In the genomic region with DNA sequence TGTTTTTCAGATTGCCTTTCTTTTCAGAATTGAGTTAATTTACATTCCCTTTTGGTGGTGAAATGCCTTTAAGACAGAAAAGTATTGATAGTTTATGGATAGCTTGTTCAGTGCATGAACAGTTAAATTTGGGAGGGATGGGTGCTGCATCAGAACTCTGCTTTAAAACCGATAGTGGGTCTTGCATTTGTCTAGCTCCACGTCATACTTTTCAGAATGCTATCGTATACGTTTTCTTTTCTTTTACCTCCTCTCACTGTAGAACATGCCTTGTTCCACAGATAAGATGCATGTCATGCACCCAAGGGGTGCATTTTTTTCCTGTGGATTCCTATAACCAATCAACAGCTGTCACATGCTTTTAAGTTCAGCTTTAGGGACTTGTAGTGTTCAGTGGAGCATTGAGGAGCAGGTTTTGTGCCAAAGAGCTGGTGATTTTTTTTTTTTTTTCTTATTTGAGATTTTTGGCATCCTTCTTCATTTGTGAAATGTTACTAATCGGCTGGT, we compare ENCODE assay signal across 10 cellular contexts. TPM values are rescaled to one million over a fixed set of nuclear protein-coding genes. Genes with fewer than 3 reads are reported as not detected.
DNase-seq lines count a peak whose midpoint lies in the region; ATAC-seq and TF ChIP-seq lines count a peak whose summit lies in the region.
"Had no signal": no experiment of that assay in that cellular context is flagged by ENCODE, and none has a peak within 500 bp of the region (broad histone marks: within the 10 kb centered on the region; RNA-seq: fewer than 3 reads in every experiment).

No MANE protein-coding gene starts in this region.

- H3K36me3 ChIP-seq in HUES6 (ENCODE audit: control insufficient read depth, insufficient read depth, low read length) (no peaks in the 10 kb centered on the region), SK-N-MC (ENCODE audit: insufficient read depth, low read length) (no peaks in the 10 kb centered on the region), skeletal muscle satellite cell (ENCODE audit: insufficient read depth, low read length) (no peaks in the 10 kb centered on the region)
- H3K36me3 ChIP-seq: gastrocnemius medialis, neutrophil had no signal

- H3K9ac ChIP-seq in HUES6 (ENCODE audit: low read length) (no peak overlapping the region), SK-N-MC (ENCODE audit: insufficient read length) (peak overlapping the region; percentile 7), skeletal muscle satellite cell (ENCODE audit: low read depth, low read length) (peak overlapping the region; percentile 85)

- H3K27ac ChIP-seq in HUES6 (ENCODE audit: low read depth, low read length), result no peak overlapping the region
- H3K27ac ChIP-seq in SK-N-MC, result no peak overlapping the region

- H3K4me2 ChIP-seq in skeletal muscle satellite cell (ENCODE audit: low read length), result peak overlapping the region; percentile 85

- peaks cover 51% of the 10 kb centered on the region for H3K4me1 ChIP-seq in HUES6 (ENCODE audit: control insufficient read depth, insufficient read depth, low read length)
- H3K4me1 ChIP-seq in skeletal muscle satellite cell (ENCODE audit: control insufficient read depth, insufficient read depth, low read length), result peaks cover 30% of the 10 kb centered on the region

- peak overlapping the region; percentile 91 for H3K4me3 ChIP-seq in HUES6 (ENCODE audit: low read depth, low read length)
- peak overlapping the region; percentile 77; the same call in 1 of the 2 replicates for H3K4me3 ChIP-seq in SK-N-MC
- peak overlapping the region; percentile 84 for H3K4me3 ChIP-seq in fibroblast of pulmonary artery (replicated peaks; ENCODE audit: low read depth, low read length)
- peak overlapping the region; percentile 93 for H3K4me3 ChIP-seq in skeletal muscle satellite cell (ENCODE audit: low read length)

- no peak for ATAC-seq in GM21515 (IDR thresholded peaks at IDR 0.05; ENCODE audit: unreplicated experiment)
- ATAC-seq: gastrocnemius medialis had no signal

- DNase-seq in SK-N-MC (ENCODE audit: low read depth, low spot score) (no peak), fibroblast of pulmonary artery (ENCODE audit: low read depth) (peak; percentile 46), midbrain (lab: John Stamatoyannopoulos, UW) (no peak), T-helper 1 cell (no peak)
- DNase-seq: activated CD4-positive, CD25-positive, alpha-beta regulatory T cell; gastrocnemius medialis had no signal

- no peak for TF ChIP-seq CTCF in fibroblast of pulmonary artery (IDR thresholded peaks at IDR 0.05; ENCODE audit: low read length, missing control alignments)

- H3K27me3 ChIP-seq in HUES6 (ENCODE audit: control insufficient read depth, insufficient read depth, low read length) (no peaks in the 10 kb centered on the region), skeletal muscle satellite cell (ENCODE audit: control insufficient read depth, insufficient read depth, low read length) (no peaks in the 10 kb centered on the region)
- H3K27me3 ChIP-seq: gastrocnemius medialis, neutrophil had no signal

- H3K9me3 ChIP-seq in HUES6 (ENCODE audit: control insufficient read depth, insufficient read depth, low read depth, low read length), result no peaks in the 10 kb centered on the region
- no peaks in the 10 kb centered on the region for H3K9me3 ChIP-seq in SK-N-MC (ENCODE audit: low read depth, low read length)
- no peaks in the 10 kb centered on the region for H3K9me3 ChIP-seq in skeletal muscle satellite cell (replicated peaks; ENCODE audit: low read length)
- H3K9me3 ChIP-seq: gastrocnemius medialis, neutrophil had no signal

RNA-seq across cellular contexts. Expression of gene SLC44A1, which starts 2.3 kb away (rescaled TPM):
- 67.3 and 72.0 TPM in 2 replicates for total RNA-seq in skeletal muscle satellite cell (2012; rRNA removed)
